Comparison of ENCODE assay signal across 23 cellular contexts in genomic region chr2:117481608-117482007, GRCh38.
DNase-seq lines count a peak whose midpoint lies in the region; ATAC-seq and TF ChIP-seq lines count a peak whose summit lies in the region.
"Had no signal": no experiment of that assay in that cellular context is flagged by ENCODE, and none has a peak within 500 bp of the region (broad histone marks: within the 10 kb centered on the region; RNA-seq: fewer than 3 reads in every experiment).

No MANE protein-coding gene starts in this region.

- no peaks in the 10 kb centered on the region for H3K27me3 ChIP-seq in right atrium auricular region
- H3K27me3 ChIP-seq: BLaER1, MG63, SJCRH30 had no signal

- H3K4me1 ChIP-seq in right atrium auricular region: no peaks in the 10 kb centered on the region
- H3K4me1 ChIP-seq: BLaER1, SJCRH30 had no signal

- H3K27ac ChIP-seq in right atrium auricular region: no peak overlapping the region
- H3K27ac ChIP-seq: 22Rv1, BLaER1, SJCRH30 had no signal

- no peaks in the 10 kb centered on the region for H3K4me1 Mint-ChIP-seq in activated CD4-positive, alpha-beta T cell treated with anti-CD3 and anti-CD28 coated beads for 36 hours
- H3K4me1 Mint-ChIP-seq: T-cell had no signal

- POLR2A ChIA-PET in activated CD4-positive, alpha-beta T cell treated with anti-CD3 and anti-CD28 coated beads for 36 hours (lab: Charles Lee): no interaction called here

- intact Hi-C loops in activated CD4-positive, alpha-beta T cell treated with anti-CD3 and anti-CD28 coated beads for 36 hours (cut with DNase I, micrococcal nuclease): no loop called here

- H3K36me3 Mint-ChIP-seq in activated CD4-positive, alpha-beta T cell treated with anti-CD3 and anti-CD28 coated beads for 36 hours (ENCODE audit: low read depth): no peaks in the 10 kb centered on the region
- H3K36me3 Mint-ChIP-seq: T-cell had no signal

- no peaks in the 10 kb centered on the region for H3K36me3 ChIP-seq in right atrium auricular region
- H3K36me3 ChIP-seq: BLaER1, MG63, SJCRH30 had no signal

- H3K27me3 Mint-ChIP-seq in activated CD4-positive, alpha-beta T cell treated with anti-CD3 and anti-CD28 coated beads for 36 hours: no peaks in the 10 kb centered on the region
- H3K27me3 Mint-ChIP-seq: CD4-positive, alpha-beta T cell had no signal

- no peak for TF ChIP-seq CTCF in right atrium auricular region (IDR thresholded peaks at IDR 0.05)

- DNase-seq in DMS 273 (lab: John Stamatoyannopoulos, UW; ENCODE audit: unreplicated experiment): peak; percentile 27
- DNase-seq in DMS 273 treated with DMSO at 0.1 percent for 48 hours (lab: John Stamatoyannopoulos, UW): no peak
- peak; percentile 19 for DNase-seq in DMS153 treated with DMSO at 0.1 percent for 48 hours (lab: John Stamatoyannopoulos, UW; ENCODE audit: unreplicated experiment)
- DNase-seq in NAMALWA (ENCODE audit: low spot score): peak; percentile 8
- DNase-seq in RPMI8226: peak; percentile 21
- no peak for DNase-seq in right atrium auricular region (ENCODE audit: low spot score)
- no peak for DNase-seq in activated CD4-positive, alpha-beta T cell treated with anti-CD3 and anti-CD28 coated beads for 36 hours
- DNase-seq: ACHN; Calu3; CD4-positive, alpha-beta T cell; GDM1; Kasumi-1; MG63; NCI-H1048; NCI-H2029 treated with DMSO at 0.1 percent for 48 hours; NCI-H526; NK-92 treated with Interleukin-12 subunit alpha and Interleukin-12 subunit beta, amount 100 ng/mL, for 24 hours; T-cell had no signal

- peaks cover 0 to 30% of the 10 kb centered on the region in 2 donors for H3K9me3 ChIP-seq in right atrium auricular region

- H3K4me3 Mint-ChIP-seq in activated CD4-positive, alpha-beta T cell treated with anti-CD3 and anti-CD28 coated beads for 36 hours: no peak overlapping the region
- H3K4me3 Mint-ChIP-seq: CD4-positive, alpha-beta T cell; T-cell; T-helper 2 cell treated with Interferon-gamma antibody and Interleukin-4, amounts not matched to agents 5 μg/mL and 100 μg/mL, for 36 hours had no signal

- H3K27ac Mint-ChIP-seq in activated CD4-positive, alpha-beta T cell treated with anti-CD3 and anti-CD28 coated beads for 36 hours: no peak overlapping the region
- H3K27ac Mint-ChIP-seq: CD4-positive, alpha-beta T cell; T-cell; T-helper 2 cell treated with Interferon-gamma antibody and Interleukin-4, amounts not matched to agents 5 μg/mL and 100 μg/mL, for 36 hours had no signal

- peaks cover 30% of the 10 kb centered on the region for H3K9me3 Mint-ChIP-seq in activated CD4-positive, alpha-beta T cell treated with anti-CD3 and anti-CD28 coated beads for 36 hours (ENCODE audit: low read depth)

- CTCF ChIA-PET in activated CD4-positive, alpha-beta T cell treated with anti-CD3 and anti-CD28 coated beads for 36 hours (lab: Charles Lee): interaction anchor here (0.8 kb wide), 1 partner anchor 11 kb away, joined by 3 read pairs; no protein-coding TSS in a partner anchor

- no peak overlapping the region for H3K4me3 ChIP-seq in right atrium auricular region
- H3K4me3 ChIP-seq: BLaER1, MG63, SJCRH30 had no signal

- no peak for ATAC-seq in GM21381 (IDR thresholded peaks at IDR 0.05; ENCODE audit: unreplicated experiment)
- no peak for ATAC-seq in activated CD4-positive, alpha-beta T cell treated with anti-CD3 and anti-CD28 coated beads for 36 hours
- ATAC-seq: T-cell had no signal

Comparison
In these comparisons a context has a peak if more than half of its experiments do, and no peak if none do; other contexts are left out.
1. DNase-seq: peak in DMS 273 (single experiment), DMS153 treated with DMSO at 0.1 percent for 48 hours (single experiment), NAMALWA (single experiment) and RPMI8226 (single experiment); none in DMS 273 treated with DMSO at 0.1 percent for 48 hours (single experiment), right atrium auricular region (single experiment) and activated CD4-positive, alpha-beta T cell treated with anti-CD3 and anti-CD28 coated beads for 36 hours (single experiment).